1 cellular context compared by ENCODE assay signal in genomic region chr1:38283736-38284470, GRCh38.
TF ChIP-seq lines count a peak whose summit lies in the region.

No MANE protein-coding gene starts in this region.

TF ChIP-seq in H1, 55 proteins besides CTCF, POLR2A, EP300 and RAD21 (continued from another document):
- TF ChIP-seq, protein P1, sequence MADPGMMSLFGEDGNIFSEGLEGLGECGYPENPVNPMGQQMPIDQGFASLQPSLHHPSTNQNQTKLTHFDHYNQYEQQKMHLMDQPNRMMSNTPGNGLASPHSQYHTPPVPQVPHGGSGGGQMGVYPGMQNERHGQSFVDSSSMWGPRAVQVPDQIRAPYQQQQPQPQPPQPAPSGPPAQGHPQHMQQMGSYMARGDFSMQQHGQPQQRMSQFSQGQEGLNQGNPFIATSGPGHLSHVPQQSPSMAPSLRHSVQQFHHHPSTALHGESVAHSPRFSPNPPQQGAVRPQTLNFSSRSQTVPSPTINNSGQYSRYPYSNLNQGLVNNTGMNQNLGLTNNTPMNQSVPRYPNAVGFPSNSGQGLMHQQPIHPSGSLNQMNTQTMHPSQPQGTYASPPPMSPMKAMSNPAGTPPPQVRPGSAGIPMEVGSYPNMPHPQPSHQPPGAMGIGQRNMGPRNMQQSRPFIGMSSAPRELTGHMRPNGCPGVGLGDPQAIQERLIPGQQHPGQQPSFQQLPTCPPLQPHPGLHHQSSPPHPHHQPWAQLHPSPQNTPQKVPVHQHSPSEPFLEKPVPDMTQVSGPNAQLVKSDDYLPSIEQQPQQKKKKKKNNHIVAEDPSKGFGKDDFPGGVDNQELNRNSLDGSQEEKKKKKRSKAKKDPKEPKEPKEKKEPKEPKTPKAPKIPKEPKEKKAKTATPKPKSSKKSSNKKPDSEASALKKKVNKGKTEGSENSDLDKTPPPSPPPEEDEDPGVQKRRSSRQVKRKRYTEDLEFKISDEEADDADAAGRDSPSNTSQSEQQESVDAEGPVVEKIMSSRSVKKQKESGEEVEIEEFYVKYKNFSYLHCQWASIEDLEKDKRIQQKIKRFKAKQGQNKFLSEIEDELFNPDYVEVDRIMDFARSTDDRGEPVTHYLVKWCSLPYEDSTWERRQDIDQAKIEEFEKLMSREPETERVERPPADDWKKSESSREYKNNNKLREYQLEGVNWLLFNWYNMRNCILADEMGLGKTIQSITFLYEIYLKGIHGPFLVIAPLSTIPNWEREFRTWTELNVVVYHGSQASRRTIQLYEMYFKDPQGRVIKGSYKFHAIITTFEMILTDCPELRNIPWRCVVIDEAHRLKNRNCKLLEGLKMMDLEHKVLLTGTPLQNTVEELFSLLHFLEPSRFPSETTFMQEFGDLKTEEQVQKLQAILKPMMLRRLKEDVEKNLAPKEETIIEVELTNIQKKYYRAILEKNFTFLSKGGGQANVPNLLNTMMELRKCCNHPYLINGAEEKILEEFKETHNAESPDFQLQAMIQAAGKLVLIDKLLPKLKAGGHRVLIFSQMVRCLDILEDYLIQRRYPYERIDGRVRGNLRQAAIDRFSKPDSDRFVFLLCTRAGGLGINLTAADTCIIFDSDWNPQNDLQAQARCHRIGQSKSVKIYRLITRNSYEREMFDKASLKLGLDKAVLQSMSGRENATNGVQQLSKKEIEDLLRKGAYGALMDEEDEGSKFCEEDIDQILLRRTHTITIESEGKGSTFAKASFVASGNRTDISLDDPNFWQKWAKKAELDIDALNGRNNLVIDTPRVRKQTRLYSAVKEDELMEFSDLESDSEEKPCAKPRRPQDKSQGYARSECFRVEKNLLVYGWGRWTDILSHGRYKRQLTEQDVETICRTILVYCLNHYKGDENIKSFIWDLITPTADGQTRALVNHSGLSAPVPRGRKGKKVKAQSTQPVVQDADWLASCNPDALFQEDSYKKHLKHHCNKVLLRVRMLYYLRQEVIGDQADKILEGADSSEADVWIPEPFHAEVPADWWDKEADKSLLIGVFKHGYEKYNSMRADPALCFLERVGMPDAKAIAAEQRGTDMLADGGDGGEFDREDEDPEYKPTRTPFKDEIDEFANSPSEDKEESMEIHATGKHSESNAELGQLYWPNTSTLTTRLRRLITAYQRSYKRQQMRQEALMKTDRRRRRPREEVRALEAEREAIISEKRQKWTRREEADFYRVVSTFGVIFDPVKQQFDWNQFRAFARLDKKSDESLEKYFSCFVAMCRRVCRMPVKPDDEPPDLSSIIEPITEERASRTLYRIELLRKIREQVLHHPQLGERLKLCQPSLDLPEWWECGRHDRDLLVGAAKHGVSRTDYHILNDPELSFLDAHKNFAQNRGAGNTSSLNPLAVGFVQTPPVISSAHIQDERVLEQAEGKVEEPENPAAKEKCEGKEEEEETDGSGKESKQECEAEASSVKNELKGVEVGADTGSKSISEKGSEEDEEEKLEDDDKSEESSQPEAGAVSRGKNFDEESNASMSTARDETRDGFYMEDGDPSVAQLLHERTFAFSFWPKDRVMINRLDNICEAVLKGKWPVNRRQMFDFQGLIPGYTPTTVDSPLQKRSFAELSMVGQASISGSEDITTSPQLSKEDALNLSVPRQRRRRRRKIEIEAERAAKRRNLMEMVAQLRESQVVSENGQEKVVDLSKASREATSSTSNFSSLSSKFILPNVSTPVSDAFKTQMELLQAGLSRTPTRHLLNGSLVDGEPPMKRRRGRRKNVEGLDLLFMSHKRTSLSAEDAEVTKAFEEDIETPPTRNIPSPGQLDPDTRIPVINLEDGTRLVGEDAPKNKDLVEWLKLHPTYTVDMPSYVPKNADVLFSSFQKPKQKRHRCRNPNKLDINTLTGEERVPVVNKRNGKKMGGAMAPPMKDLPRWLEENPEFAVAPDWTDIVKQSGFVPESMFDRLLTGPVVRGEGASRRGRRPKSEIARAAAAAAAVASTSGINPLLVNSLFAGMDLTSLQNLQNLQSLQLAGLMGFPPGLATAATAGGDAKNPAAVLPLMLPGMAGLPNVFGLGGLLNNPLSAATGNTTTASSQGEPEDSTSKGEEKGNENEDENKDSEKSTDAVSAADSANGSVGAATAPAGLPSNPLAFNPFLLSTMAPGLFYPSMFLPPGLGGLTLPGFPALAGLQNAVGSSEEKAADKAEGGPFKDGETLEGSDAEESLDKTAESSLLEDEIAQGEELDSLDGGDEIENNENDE (IDR thresholded peaks at IDR 0.05; ENCODE audit: insufficient replicate concordance, low read length) = no peak
- TF ChIP-seq CEBPB (IDR thresholded peaks at IDR 0.05; ENCODE audit: low read depth, low read length) (no peak), BCL11A (IDR thresholded peaks at IDR 0.05; ENCODE audit: low read depth in 2 of 2, low read length in 2 of 2) (no peak), JUND (IDR thresholded peaks at IDR 0.05; ENCODE audit: low read length) (no peak), BACH1 (IDR thresholded peaks at IDR 0.05; ENCODE audit: low read length) (no peak)
TF ChIP-seq in H1: peak in this region for 0.
